ENCODE assay signal across 31 cellular contexts in genomic region chr12:107788281-107788680, GRCh38. TPM values are rescaled to one million over a fixed set of nuclear protein-coding genes. Genes with fewer than 3 reads are reported as not detected.
"Had no signal": no experiment of that assay in that cellular context is flagged by ENCODE, and none has a peak within 500 bp of the region (broad histone marks: within the 10 kb centered on the region; RNA-seq: fewer than 3 reads in every experiment).

No MANE protein-coding gene starts in this region.

- H3K27ac ChIP-seq: left ventricle myocardium inferior, pancreas, prostate gland, sigmoid colon, spleen, suprapubic skin, thoracic aorta, tibial nerve, vagina had no signal

- ATAC-seq: natural killer cell; pancreas; right cardiac atrium; stimulated activated effector memory CD8-positive, alpha-beta T cell treated with anti-CD3 and anti-CD28 coated beads, Interleukin-12 subunit alpha, Interleukin-12 subunit beta, amount 100 ng/mL, for 72 hours had no signal

- FAIRE-seq: islet of Langerhans, pancreas, small intestine had no signal

- H3K36me3 ChIP-seq: left ventricle myocardium inferior, pancreas, prostate gland, sigmoid colon, spleen, suprapubic skin, thoracic aorta, tibial nerve, vagina had no signal

- H3K27me3 ChIP-seq: pancreas, tibial nerve, vagina had no signal

- H3K4me1 ChIP-seq: left ventricle myocardium inferior, pancreas, prostate gland, sigmoid colon, spleen, suprapubic skin, tibial nerve, vagina had no signal

- H3K4me1 Mint-ChIP-seq: immature natural killer cell; natural killer cell; nephron progenitor cell; stimulated activated effector memory CD8-positive, alpha-beta T cell treated with anti-CD3 and anti-CD28 coated beads, Interleukin-12 subunit alpha, Interleukin-12 subunit beta, amount 100 ng/mL, for 72 hours had no signal

- H3K36me3 Mint-ChIP-seq: immature natural killer cell; natural killer cell; stimulated activated effector memory CD8-positive, alpha-beta T cell treated with anti-CD3 and anti-CD28 coated beads, Interleukin-12 subunit alpha, Interleukin-12 subunit beta, amount 100 ng/mL, for 72 hours; type B pancreatic cell had no signal

- DNase-seq: hypothalamus; immature natural killer cell; left ventricle myocardium inferior; mesendoderm; naive B cell; natural killer cell; nephron progenitor cell; pancreas; posterior cingulate gyrus; retina; right cardiac atrium; sigmoid colon; small intestine; spleen; stimulated activated CD4-positive, alpha-beta T cell treated with anti-CD3 and anti-CD28 coated beads, Interleukin-4, amount 100 ng/mL, for 24 hours; stimulated activated naive CD4-positive, alpha-beta T cell had no signal

- H3K9me3 ChIP-seq: left ventricle myocardium inferior, pancreas, prostate gland, sigmoid colon, suprapubic skin, thoracic aorta, tibial nerve, vagina had no signal

- H3K9me3 Mint-ChIP-seq: immature natural killer cell; stimulated activated effector memory CD8-positive, alpha-beta T cell treated with anti-CD3 and anti-CD28 coated beads, Interleukin-12 subunit alpha, Interleukin-12 subunit beta, amount 100 ng/mL, for 72 hours; stimulated activated naive CD8-positive, alpha-beta T cell treated with anti-CD3 and anti-CD28 coated beads, Interleukin-15, Interleukin-2, amounts not matched to agents 100 ng/mL and 50 ng/mL, for 24 hours had no signal

- H3K4me3 Mint-ChIP-seq: immature natural killer cell; mesothelial cell of epicardium; natural killer cell; nephron progenitor cell; stimulated activated effector memory CD8-positive, alpha-beta T cell treated with anti-CD3 and anti-CD28 coated beads, Interleukin-12 subunit alpha, Interleukin-12 subunit beta, amount 100 ng/mL, for 72 hours; stimulated activated naive CD8-positive, alpha-beta T cell treated with anti-CD3 and anti-CD28 coated beads, Interleukin-15, Interleukin-2, amounts not matched to agents 100 ng/mL and 50 ng/mL, for 24 hours had no signal

- H3K4me3 ChIP-seq: left ventricle myocardium inferior, lung, pancreas, prostate gland, sigmoid colon, spleen, suprapubic skin, thoracic aorta, tibial nerve, vagina had no signal

RNA-seq across cellular contexts. Expression of gene ASCL4, which starts 13.8 kb away (rescaled TPM):
- total RNA-seq: kidney epithelial cell, left ventricle myocardium inferior, lung, mononuclear cell, natural killer cell, omental fat pad, pancreas, prostate gland, right cardiac atrium, sigmoid colon, spleen, thoracic aorta, urinary bladder, vagina had no signal
- polyA plus RNA-seq: immature natural killer cell, lung, small intestine, urinary bladder had no signal
